ENCODE assay signal across 20 cellular contexts in genomic region chr9:135103931-135104639, GRCh38. TPM values are rescaled to one million over a fixed set of nuclear protein-coding genes. Genes with fewer than 3 reads are reported as not detected.
A peak's percentile ranks its signal among the peaks of the same experiment; 100 is the strongest.
DNase-seq lines count a peak whose midpoint lies in the region; ATAC-seq, FAIRE-seq and TF ChIP-seq lines count a peak whose summit lies in the region.
"Had no signal": no experiment of that assay in that cellular context is flagged by ENCODE, and none has a peak within 500 bp of the region (broad histone marks: within the 10 kb centered on the region; RNA-seq: fewer than 3 reads in every experiment).

No MANE protein-coding gene starts in this region.

- no peak overlapping the region for H4K91ac ChIP-seq in H1 (replicated peaks; ENCODE audit: insufficient read length, low read length)

- peaks cover 29% of the 10 kb centered on the region for H3K27me3 Mint-ChIP-seq in Caco-2 (ENCODE audit: insufficient read depth, unreplicated experiment)

- H3K4ac ChIP-seq in H1 (replicated peaks; ENCODE audit: insufficient read length, low read depth, low read length), result peak overlapping the region; percentile 10

- H2BK20ac ChIP-seq in H1 (ENCODE audit: low read length), result no peak overlapping the region

- no peak overlapping the region for H2BK15ac ChIP-seq in H1 (ENCODE audit: low read length)

- H3K14ac ChIP-seq in H1 (ENCODE audit: insufficient read length), result no peak overlapping the region

- CTCF ChIA-PET in H1 (lab: Charles Lee; ENCODE audit: partially characterized antibody) (interaction anchor here (0.8 to 1.5 kb wide), 2 partner anchors 13 to 119 kb away, joined by 3 to 4 read pairs; no protein-coding TSS in a partner anchor), Caco-2 (lab: Charles Lee) (interaction anchor here (0.6 kb wide), 1 partner anchor 104 kb away, joined by 6 read pairs; no protein-coding TSS in a partner anchor)

- intact Hi-C loops in aorta (cut with DNase I) (no loop called here), Caco-2 (cut with micrococcal nuclease; ENCODE audit: unreplicated experiment) (no loop called here)

- H2BK12ac ChIP-seq in H1 (ENCODE audit: low read depth, low read length), result no peak overlapping the region

- ATAC-seq in aorta (ENCODE audit: low FRiP score), result peak; percentile 24
- no peak for ATAC-seq in HG03196 (IDR thresholded peaks at IDR 0.05; ENCODE audit: unreplicated experiment)

- H3K36me3 ChIP-seq in H1 (ENCODE audit: control insufficient read depth in 2 of 4, insufficient read depth in 4 of 4, low read length in 3 of 4), result peaks cover 0 to 14% (median 3%) of the 10 kb centered on the region in 4 experiments; a peak in 6 of 8 replicates
- no peaks in the 10 kb centered on the region for H3K36me3 ChIP-seq in aorta (ENCODE audit: control insufficient read depth in 1 of 2, insufficient read depth in 2 of 2, low read length in 1 of 2)
- no peaks in the 10 kb centered on the region for H3K36me3 ChIP-seq in Caco-2 (ENCODE audit: control insufficient read depth, insufficient read depth, low read length)
- H3K36me3 ChIP-seq: SJSA1 had no signal

- H2BK5ac ChIP-seq in H1 (ENCODE audit: low read depth, low read length), result no peak overlapping the region

- no peak overlapping the region for H3K4me2 ChIP-seq in H1 (ENCODE audit: insufficient read depth in 1 of 2, low read depth in 2 of 2, low read length in 2 of 2)

- no peak for TF ChIP-seq EP300 in H1 (IDR thresholded peaks at IDR 0.05; ENCODE audit: borderline replicate concordance in 1 of 2, low read depth in 2 of 2, low read length in 2 of 2)

- no peaks in the 10 kb centered on the region for H3K4me1 Mint-ChIP-seq in Caco-2 (ENCODE audit: low read depth, unreplicated experiment)
- H3K4me1 Mint-ChIP-seq: CD4-positive, alpha-beta memory T cell had no signal

- no peak overlapping the region for H3K18ac ChIP-seq in H1 (ENCODE audit: extremely low read depth, low read length)

- DNase-seq in NCI-H748 (lab: John Stamatoyannopoulos, UW; ENCODE audit: unreplicated experiment) (peak; percentile 55), NCI-H748 treated with DMSO at 0.1 percent for 48 hours (lab: John Stamatoyannopoulos, UW) (no peak), SW480 (ENCODE audit: low spot score) (peak; percentile 42), H1 (ENCODE audit: low read depth in 1 of 2, low spot score in 2 of 2) (no peak), aorta (no peak), Caco-2 (no peak)
- no peak for DNase-seq in stimulated activated naive CD4-positive, alpha-beta T cell (lab: John Stamatoyannopoulos, UW)
- DNase-seq: CD4-positive, alpha-beta memory T cell; DND-41; HFFc6; NCI-H1092; NCI-H226; NCI-H524 treated with DMSO at 0.1 percent for 48 hours; OCI-M1 had no signal

- no TSS peak for BruUV-seq in Caco-2 (replicated peaks; lab: Mats Ljungman, UMichigan)

- 92% methylated on average over 27 of the region's 28 CpGs; no CpG with 5 or more reads in 1 of the 2 experiments for WGBS in H1 (ENCODE audit: extremely low coverage in 1 of 2, insufficient coverage in 1 of 2, insufficient read length in 1 of 2, insufficient replicate concordance in 2 of 2, low coverage in 1 of 2, low lambda C conversion rate in 2 of 2, missing lambda C conversion rate in 1 of 2), 2 experiments
- 49 to 60% methylated on average over 28 of the region's 28 CpGs for WGBS in aorta, 2 donors

- H3K4me3 ChIP-seq in H1 (ENCODE audit: extremely low read depth in 1 of 4, insufficient read depth in 2 of 4, low read depth in 3 of 4, low read length in 4 of 4), result no peak overlapping the region
- H3K4me3 ChIP-seq in aorta (ENCODE audit: low read length in 2 of 2), result no peak overlapping the region
- H3K4me3 ChIP-seq in Caco-2 (ENCODE audit: low read depth, low read length), result no peak overlapping the region
- H3K4me3 ChIP-seq: SJSA1 had no signal

- no peaks in the 10 kb centered on the region for H3K36me3 Mint-ChIP-seq in Caco-2 (ENCODE audit: insufficient read depth, unreplicated experiment)
- H3K36me3 Mint-ChIP-seq: CD4-positive, alpha-beta memory T cell had no signal

- no peak overlapping the region for H3K9ac ChIP-seq in H1 (replicated peaks in 1 of 4; ENCODE audit: extremely low read depth in 1 of 4, low read depth in 3 of 4, low read length in 3 of 4)

- H4K8ac ChIP-seq in H1 (ENCODE audit: extremely low read depth, insufficient read depth, low read length), result no peak overlapping the region

- no peak overlapping the region for H3K23ac ChIP-seq in H1 (ENCODE audit: insufficient read length)

- H4K5ac ChIP-seq in H1 (ENCODE audit: insufficient read length, low read depth, low read length), result no peak overlapping the region

- H3K23me2 ChIP-seq in H1 (ENCODE audit: low read depth, low read length), result no peaks in the 10 kb centered on the region

- H3K56ac ChIP-seq in H1 (replicated peaks; ENCODE audit: insufficient read length, low read depth, low read length), result no peak overlapping the region

- H4K20me1 ChIP-seq in H1 (replicated peaks in 1 of 2; ENCODE audit: control insufficient read depth in 1 of 2, insufficient read depth in 2 of 2, low read length in 2 of 2), result no peaks in the 10 kb centered on the region

- H2BK120ac ChIP-seq in H1 (replicated peaks; ENCODE audit: low read depth, low read length), result no peak overlapping the region

- no peak for TF ChIP-seq POLR2A in H1 (IDR thresholded peaks at IDR 0.05; ENCODE audit: control extremely low read depth in 1 of 2, low read depth in 2 of 2, low read length in 2 of 2)

- TF ChIP-seq CTCF in H1 (IDR thresholded peaks at IDR 0.05; ENCODE audit: control extremely low read depth in 1 of 3, insufficient read depth in 1 of 3, low read depth in 1 of 3, low read length in 3 of 3) (no peak), Caco-2 (IDR thresholded peaks at IDR 0.05; ENCODE audit: insufficient read depth in 1 of 2, low read depth in 1 of 2, low read length in 1 of 2, severe bottlenecking in 1 of 2, unreplicated experiment in 1 of 2) (no peak)

- H3K27ac Mint-ChIP-seq in Caco-2 (ENCODE audit: unreplicated experiment), result no peak overlapping the region
- H3K27ac Mint-ChIP-seq: CD4-positive, alpha-beta memory T cell; HFFc6 had no signal

- POLR2A ChIA-PET in H1 (lab: Charles Lee; ENCODE audit: partially characterized antibody), result no interaction called here
- POLR2A ChIA-PET in Caco-2 (lab: Charles Lee), result no interaction called here

- H3K9me3 ChIP-seq in H1 (ENCODE audit: insufficient read depth in 2 of 2, low read depth in 1 of 2, low read length in 1 of 2) (no peaks in the 10 kb centered on the region), aorta (ENCODE audit: control insufficient read depth, low read length) (no peaks in the 10 kb centered on the region), Caco-2 (no peaks in the 10 kb centered on the region)
- H3K9me3 ChIP-seq: SJSA1 had no signal

- H3K79me1 ChIP-seq in H1 (ENCODE audit: low read depth, low read length), result no peaks in the 10 kb centered on the region

- no peak overlapping the region for H2AFZ ChIP-seq in H1 (ENCODE audit: low read length)

- no peak overlapping the region for H2AK5ac ChIP-seq in H1 (ENCODE audit: low read depth, low read length)

- H3K4me1 ChIP-seq in H1 (replicated peaks in 1 of 4; ENCODE audit: control insufficient read depth in 3 of 4, insufficient read depth in 4 of 4, low read length in 3 of 4) (peaks cover 0 to 3% (median 0%) of the 10 kb centered on the region in 4 experiments; a peak in 3 of 7 replicates), aorta (ENCODE audit: control insufficient read depth in 1 of 2, insufficient read depth in 2 of 2, low read length in 2 of 2) (no peaks in the 10 kb centered on the region), Caco-2 (no peaks in the 10 kb centered on the region)
- H3K4me1 ChIP-seq: SJSA1 had no signal

- no peak for FAIRE-seq in H1 (lab: Jason Lieb, UNC)
- FAIRE-seq: D721Med, GM12892 had no signal

- no peaks in the 10 kb centered on the region for H3K79me2 ChIP-seq in H1 (ENCODE audit: control insufficient read depth in 1 of 2, insufficient read depth in 2 of 2, low read length in 2 of 2)

- no peak for TF ChIP-seq RAD21 in H1 (IDR thresholded peaks at IDR 0.05 in 1 of 2, conservative IDR thresholded peaks at IDR 0.05 in 1 of 2; ENCODE audit: low read depth in 2 of 2, low read length in 2 of 2)

- H3K27me3 ChIP-seq in H1 (replicated peaks in 1 of 4; ENCODE audit: control insufficient read depth in 3 of 4, extremely low read depth in 1 of 4, insufficient read depth in 3 of 4, low read length in 3 of 4), result no peaks in the 10 kb centered on the region
- no peaks in the 10 kb centered on the region for H3K27me3 ChIP-seq in aorta (ENCODE audit: control insufficient read depth in 1 of 2, insufficient read depth in 2 of 2, low read length in 1 of 2)
- no peaks in the 10 kb centered on the region; the same call in 1 of the 2 replicates for H3K27me3 ChIP-seq in Caco-2 (replicated peaks; ENCODE audit: control insufficient read depth, insufficient read depth, low read length)
- H3K27me3 ChIP-seq: SJSA1 had no signal

- no peak overlapping the region for H3K27ac ChIP-seq in H1 (ENCODE audit: low read depth, low read length)
- H3K27ac ChIP-seq in aorta (ENCODE audit: low read depth in 1 of 2, low read length in 2 of 2), result no peak overlapping the region
- H3K27ac ChIP-seq: RWPE1, SJSA1 had no signal

- no peaks in the 10 kb centered on the region for H3K9me3 Mint-ChIP-seq in Caco-2 (ENCODE audit: unreplicated experiment)
- H3K9me3 Mint-ChIP-seq: HFFc6 had no signal

- H3K4me3 Mint-ChIP-seq in Caco-2 (ENCODE audit: unreplicated experiment), result no peak overlapping the region
- H3K4me3 Mint-ChIP-seq: CD4-positive, alpha-beta memory T cell; HFFc6 had no signal

TF ChIP-seq in H1, 55 proteins besides CTCF, POLR2A, EP300 and RAD21 (continues in another document):
- TF ChIP-seq BACH1 (IDR thresholded peaks at IDR 0.05; ENCODE audit: low read length) (no peak), RNF2 (IDR thresholded peaks at IDR 0.05; ENCODE audit: borderline replicate concordance, low read depth, low read length, missing control alignments, poor library complexity, severe bottlenecking) (no peak), ZNF274 (IDR thresholded peaks at IDR 0.05; ENCODE audit: borderline replicate concordance, extremely low read depth, low read length) (no peak), SUZ12 (IDR thresholded peaks at IDR 0.05; ENCODE audit: low read length) (no peak), EGR1 (IDR thresholded peaks at IDR 0.05; ENCODE audit: borderline replicate concordance, low read depth, low read length) (no peak), TAF7 (optimal IDR thresholded peaks at IDR 0.05; ENCODE audit: borderline replicate concordance, low read depth, low read length) (no peak)

RNA-seq across cellular contexts. Expression of gene OLFM1, which starts 16.6 kb away (rescaled TPM):
- 47.9 and 53.4 TPM in 2 replicates for total RNA-seq in H1 (2021; fragmentation: NEBNext Ultra II Directional; extraction: Animal tissue kit (Norgen Biotek cat#: 25700))
- polyA plus RNA-seq in H1 (2011; rRNA removed) (49.7 and 53.0 TPM in 2 replicates), aorta (1 to 10 TPM; 3.5 to 8.6 TPM)
- polyA plus RNA-seq in H1 (2011; cell fraction: cytosol; rRNA removed), result 37.8 TPM
- 42.9 TPM for polyA plus RNA-seq in H1 (2011; cell fraction: nucleus; rRNA removed)
- polyA plus RNA-seq in H1 (2012, experiment 1 of 2), result 67.7 to 74.9 TPM (median 71.8 TPM) in 4 replicates
- 33.0 TPM for polyA plus RNA-seq in H1 (2012, experiment 2 of 2)
- 44.2 TPM for polyA plus RNA-seq in H1 (2013, experiment 1 of 2)
- 49.5 TPM for polyA plus RNA-seq in H1 (2013, experiment 2 of 2)
- 23.8 and 30.3 TPM in 2 replicates for polyA minus RNA-seq in H1 (2011; rRNA and poly(A)+ RNA removed)
- polyA minus RNA-seq in H1 (2011; cell fraction: cytosol; rRNA and poly(A)+ RNA removed), result 18.1 TPM
- polyA minus RNA-seq in H1 (2011; cell fraction: nucleus; rRNA and poly(A)+ RNA removed), result 17.3 TPM
- total RNA-seq in aorta (10 to 100 TPM; 21.0 to 63.0 TPM), Caco-2 (2022) (not detected in 2 replicates)
- total RNA-seq: CD4-positive, alpha-beta memory T cell; MCF 10A had no signal
- polyA plus RNA-seq: CD4-positive, alpha-beta memory T cell had no signal

Comparison
In these comparisons a context has a peak if more than half of its experiments do, and no peak if none do; other contexts are left out.
1. DNase-seq: peak in NCI-H748 (single experiment) and SW480 (single experiment); none in NCI-H748 treated with DMSO at 0.1 percent for 48 hours (single experiment), H1 (0 of 2), aorta (0 of 2), Caco-2 (0 of 2) and stimulated activated naive CD4-positive, alpha-beta T cell (0 of 6).
2. RNA of gene OLFM1, which starts 16.6 kb away (total RNA-seq): 21.0 to 63.0 TPM in aorta and 47.9 to 53.4 TPM in H1; not detected in Caco-2; every median in the first group is over 10 times any median in the second.